In genomic region chr22:45170001-45170466, GRCh38 we compare ENCODE assay signal across 10 cellular contexts. TPM values are rescaled to one million over a fixed set of nuclear protein-coding genes. Genes with fewer than 3 reads are reported as not detected.
A peak's percentile ranks its signal among the peaks of the same experiment; 100 is the strongest.
DNase-seq lines count a peak whose midpoint lies in the region; ATAC-seq and TF ChIP-seq lines count a peak whose summit lies in the region.
"Had no signal": no experiment of that assay in that cellular context is flagged by ENCODE, and none has a peak within 500 bp of the region (broad histone marks: within the 10 kb centered on the region; RNA-seq: fewer than 3 reads in every experiment).

No MANE protein-coding gene starts in this region.

- no peaks in the 10 kb centered on the region for H3K27me3 ChIP-seq in breast epithelium
- H3K27me3 ChIP-seq in thymus (ENCODE audit: control insufficient read depth, insufficient read depth) = no peaks in the 10 kb centered on the region

- 50% methylated on average over 12 of the region's 12 CpGs for WGBS in thymus

- H3K36me3 Mint-ChIP-seq in MCF 10A (ENCODE audit: insufficient read depth, unreplicated experiment) = peaks cover 76% of the 10 kb centered on the region
- peaks cover 80% of the 10 kb centered on the region for H3K36me3 Mint-ChIP-seq in activated CD8-positive, alpha-beta T cell treated with anti-CD3 and anti-CD28 coated beads for 36 hours (ENCODE audit: low read depth)

- no peak for TF ChIP-seq CTCF in MCF 10A (IDR thresholded peaks at IDR 0.05; ENCODE audit: unreplicated experiment)
- TF ChIP-seq CTCF in breast epithelium (IDR thresholded peaks at IDR 0.05) = no peak
- no peak for TF ChIP-seq CTCF in activated CD8-positive, alpha-beta T cell treated with anti-CD3 and anti-CD28 coated beads for 36 hours (IDR thresholded peaks at IDR 0.05)

- DNase-seq in MCF 10A (ENCODE audit: unreplicated experiment) (no peak), breast epithelium (ENCODE audit: low spot score in 2 of 2) (no peak), erythroblast (lab: John Stamatoyannopoulos, UW) (peak; percentile 74 to 83), Ammon's horn (ENCODE audit: low spot score) (no peak), left ventricle myocardium superior (no peak)
- peak; percentile 54 for DNase-seq in activated CD8-positive, alpha-beta T cell treated with anti-CD3 and anti-CD28 coated beads for 36 hours
- DNase-seq: NCI-H2227 treated with DMSO at 0.1 percent for 48 hours, retina had no signal

- H3K27me3 Mint-ChIP-seq in MCF 10A (ENCODE audit: insufficient read depth, unreplicated experiment) = no peaks in the 10 kb centered on the region
- H3K27me3 Mint-ChIP-seq in activated CD8-positive, alpha-beta T cell treated with anti-CD3 and anti-CD28 coated beads for 36 hours = no peaks in the 10 kb centered on the region

- H3K9me3 ChIP-seq in breast epithelium (no peaks in the 10 kb centered on the region), thymus (ENCODE audit: control insufficient read depth) (no peaks in the 10 kb centered on the region)

- TF ChIP-seq POLR2A in breast epithelium (IDR thresholded peaks at IDR 0.05) = no peak
- TF ChIP-seq POLR2A in erythroblast (IDR thresholded peaks at IDR 0.05; ENCODE audit: low read length) = no peak

- H3K4me3 ChIP-seq in breast epithelium (no peak overlapping the region), thymus (ENCODE audit: low read length) (no peak overlapping the region)

- no peaks in the 10 kb centered on the region for H3K4me1 ChIP-seq in breast epithelium
- peaks cover 36% of the 10 kb centered on the region for H3K4me1 ChIP-seq in thymus (ENCODE audit: control insufficient read depth, insufficient read depth, low read length)

- H3K27ac ChIP-seq in breast epithelium (no peak overlapping the region), thymus (ENCODE audit: low read depth) (peak overlapping the region; percentile 59)

- peak; percentile 73 for ATAC-seq in activated CD8-positive, alpha-beta T cell treated with anti-CD3 and anti-CD28 coated beads for 36 hours
- ATAC-seq in left ventricle myocardium superior (no peak), GM18873 (IDR thresholded peaks at IDR 0.05; ENCODE audit: low FRiP score, unreplicated experiment) (no peak)

- CTCF ChIA-PET in MCF 10A (lab: Yijun Ruan, JAX) = interaction anchor here (1.2 kb wide), 1 partner anchor 70 kb away, joined by 4 read pairs; no protein-coding TSS in a partner anchor
- CTCF ChIA-PET in activated CD8-positive, alpha-beta T cell treated with anti-CD3 and anti-CD28 coated beads for 36 hours (lab: Charles Lee) = no interaction called here

- intact Hi-C loops in MCF 10A (cut with micrococcal nuclease) = no loop called here
- intact Hi-C loops in breast epithelium (cut with DNase I; ENCODE audit: low total_unique reads) = no loop called here
- intact Hi-C loops in activated CD8-positive, alpha-beta T cell treated with anti-CD3 and anti-CD28 coated beads for 36 hours (cut with micrococcal nuclease) = no loop called here
- intact Hi-C loops in left ventricle myocardium superior (cut with micrococcal nuclease) = no loop called here

- H3K4me1 Mint-ChIP-seq in MCF 10A (ENCODE audit: insufficient read depth, unreplicated experiment) = peaks cover 23% of the 10 kb centered on the region
- peaks cover 79% of the 10 kb centered on the region for H3K4me1 Mint-ChIP-seq in activated CD8-positive, alpha-beta T cell treated with anti-CD3 and anti-CD28 coated beads for 36 hours (ENCODE audit: low read depth)

- POLR2A ChIA-PET in MCF 10A (lab: Yijun Ruan, JAX) = no interaction called here
- POLR2A ChIA-PET in activated CD8-positive, alpha-beta T cell treated with anti-CD3 and anti-CD28 coated beads for 36 hours (lab: Charles Lee) = interaction anchor here (1.0 to 1.5 kb wide), 2 partner anchors 10 to 66 kb away, joined by 3 read pairs; no protein-coding TSS in a partner anchor

- peak overlapping the region; percentile 54 for H3K27ac Mint-ChIP-seq in MCF 10A (ENCODE audit: low read depth, unreplicated experiment)
- H3K27ac Mint-ChIP-seq in activated CD8-positive, alpha-beta T cell treated with anti-CD3 and anti-CD28 coated beads for 36 hours = peak overlapping the region; percentile 82

- no peak overlapping the region for H3K4me3 Mint-ChIP-seq in MCF 10A (ENCODE audit: unreplicated experiment)
- peak overlapping the region; percentile 20 for H3K4me3 Mint-ChIP-seq in activated CD8-positive, alpha-beta T cell treated with anti-CD3 and anti-CD28 coated beads for 36 hours

- no peaks in the 10 kb centered on the region for H3K9me3 Mint-ChIP-seq in MCF 10A (ENCODE audit: unreplicated experiment)
- H3K9me3 Mint-ChIP-seq in activated CD8-positive, alpha-beta T cell treated with anti-CD3 and anti-CD28 coated beads for 36 hours = no peaks in the 10 kb centered on the region

- no TSS peak for BruUV-seq in MCF 10A (replicated peaks; lab: Mats Ljungman, UMichigan)

- H3K36me3 ChIP-seq in breast epithelium = no peaks in the 10 kb centered on the region
- peaks cover 34% of the 10 kb centered on the region for H3K36me3 ChIP-seq in thymus (ENCODE audit: control insufficient read depth, insufficient read depth)

RNA-seq across cellular contexts. Expression of gene NUP50, which starts 6.3 kb away (rescaled TPM):
- total RNA-seq in MCF 10A (2022) = 70.3 and 72.5 TPM in 2 replicates
- total RNA-seq in breast epithelium = 10 to 100 TPM; 40.6 to 53.9 (median 49.2) TPM
- total RNA-seq in activated CD8-positive, alpha-beta T cell treated with anti-CD3 and anti-CD28 coated beads for 36 hours = 100 to 1,000 TPM; 123 to 133 TPM
- 40.6 TPM for polyA plus RNA-seq in thymus
- 16.2 TPM for total RNA-seq in left ventricle myocardium superior

Comparison
In these comparisons a context has a peak if more than half of its experiments do, and no peak if none do; other contexts are left out.
1. DNase-seq: peak in activated CD8-positive, alpha-beta T cell treated with anti-CD3 and anti-CD28 coated beads for 36 hours (single experiment) and erythroblast (2 of 2); none in MCF 10A (single experiment), breast epithelium (0 of 2), Ammon's horn (single experiment) and left ventricle myocardium superior (single experiment).